Comparison of ENCODE assay signal across 14 cellular contexts in the genomic region with DNA sequence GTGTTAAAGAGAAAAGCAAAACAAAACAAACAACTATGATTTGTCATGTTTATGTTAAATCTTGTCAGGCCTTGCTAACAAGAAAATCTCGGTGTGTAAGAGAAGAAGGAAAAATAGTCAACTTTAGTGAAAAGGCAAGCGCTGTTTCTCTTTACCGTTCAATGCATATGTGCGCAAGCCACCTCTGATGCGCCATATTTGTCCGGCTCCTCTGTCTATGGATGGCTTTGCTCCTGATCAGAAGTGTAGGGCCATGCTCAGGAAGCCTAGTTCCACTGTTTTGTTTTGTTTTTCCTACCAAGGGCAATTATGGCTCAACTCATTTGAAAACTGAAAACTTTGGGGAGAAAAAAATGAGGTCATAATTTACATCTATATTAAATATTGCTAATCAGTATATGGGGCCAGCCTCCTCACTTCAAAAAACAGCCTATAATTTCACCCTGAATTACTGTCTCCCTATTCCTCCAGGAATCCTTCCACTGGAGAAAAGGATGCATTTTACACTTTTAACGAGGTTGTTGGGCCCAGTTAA. TPM values are rescaled to one million over a fixed set of nuclear protein-coding genes. Genes with fewer than 3 reads are reported as not detected.
A peak's percentile ranks its signal among the peaks of the same experiment; 100 is the strongest.
DNase-seq lines count a peak whose midpoint lies in the region; TF ChIP-seq lines count a peak whose summit lies in the region.
"Had no signal": no experiment of that assay in that cellular context is flagged by ENCODE, and none has a peak within 500 bp of the region (broad histone marks: within the 10 kb centered on the region; RNA-seq: fewer than 3 reads in every experiment).

No MANE protein-coding gene starts in this region.

- 70 to 71% methylated on average over 7 of the region's 7 CpGs for WGBS in thyroid gland, 2 donors

- CTCF ChIA-PET in activated naive CD4-positive, alpha-beta T cell treated with anti-CD3 and anti-CD28 coated beads for 36 hours (lab: Charles Lee), result no interaction called here

- peak overlapping the region; percentile 27 for H3K27ac Mint-ChIP-seq in activated naive CD4-positive, alpha-beta T cell treated with anti-CD3 and anti-CD28 coated beads for 36 hours
- peak overlapping the region; percentile 94 for H3K27ac Mint-ChIP-seq in dendritic cell treated with granulocyte-macrophage colony-stimulating factor and Interleukin-4, amounts not matched to agents 40 ng/mL and 50 ng/mL, for 4 days

- no peaks in the 10 kb centered on the region for H3K9me3 Mint-ChIP-seq in activated naive CD4-positive, alpha-beta T cell treated with anti-CD3 and anti-CD28 coated beads for 36 hours
- H3K9me3 Mint-ChIP-seq in dendritic cell treated with granulocyte-macrophage colony-stimulating factor and Interleukin-4, amounts not matched to agents 40 ng/mL and 50 ng/mL, for 4 days, result no peaks in the 10 kb centered on the region

- no peaks in the 10 kb centered on the region for H3K36me3 Mint-ChIP-seq in activated naive CD4-positive, alpha-beta T cell treated with anti-CD3 and anti-CD28 coated beads for 36 hours (ENCODE audit: low read depth)
- H3K36me3 Mint-ChIP-seq in dendritic cell treated with granulocyte-macrophage colony-stimulating factor and Interleukin-4, amounts not matched to agents 40 ng/mL and 50 ng/mL, for 4 days (ENCODE audit: low read depth), result peaks cover 100% of the 10 kb centered on the region

- no peak for DNase-seq in activated naive CD4-positive, alpha-beta T cell treated with anti-CD3 and anti-CD28 coated beads for 36 hours
- DNase-seq in activated naive CD4-positive, alpha-beta T cell (lab: John Stamatoyannopoulos, UW), result no peak
- DNase-seq in thyroid gland, result no peak
- DNase-seq in cerebellar nuclear complex (lab: John Stamatoyannopoulos, UW), result no peak
- DNase-seq in hepatic stellate cell (ENCODE audit: low spot score), result no peak
- DNase-seq in COLO668 (lab: John Stamatoyannopoulos, UW; ENCODE audit: unreplicated experiment), result no peak
- DNase-seq: BE2C, GM23248, left colon, NCI-H2171, T-helper 9 cell had no signal

- no peak overlapping the region for H3K4me3 ChIP-seq in mucosa of stomach (ENCODE audit: low read length)
- peak overlapping the region in 2 of 3 donors; percentile 66 to 76 for H3K4me3 ChIP-seq in thyroid gland (replicated peaks in 1 of 3)
- H3K4me3 ChIP-seq: GM12878, GM23248 had no signal

- intact Hi-C loops in activated naive CD4-positive, alpha-beta T cell treated with anti-CD3 and anti-CD28 coated beads for 36 hours (cut with micrococcal nuclease), result no loop called here
- intact Hi-C loops in dendritic cell treated with granulocyte-macrophage colony-stimulating factor and Interleukin-4, amounts not matched to agents 40 ng/mL and 50 ng/mL, for 4 days (cut with micrococcal nuclease), result loop anchor here (10.0 kb wide), 1 partner anchor 181 kb away; no protein-coding TSS in a partner anchor
- intact Hi-C loops in thyroid gland (cut with DNase I), result no loop called here

- H3K4me3 Mint-ChIP-seq in activated naive CD4-positive, alpha-beta T cell treated with anti-CD3 and anti-CD28 coated beads for 36 hours, result peak overlapping the region; percentile 30
- peak overlapping the region; percentile 93 for H3K4me3 Mint-ChIP-seq in dendritic cell treated with granulocyte-macrophage colony-stimulating factor and Interleukin-4, amounts not matched to agents 40 ng/mL and 50 ng/mL, for 4 days

- H3K27me3 ChIP-seq in mucosa of stomach (ENCODE audit: control insufficient read depth, insufficient read depth, low read length), result peaks cover 5% of the 10 kb centered on the region
- no peaks in the 10 kb centered on the region for H3K27me3 ChIP-seq in thyroid gland

- H3K27me3 Mint-ChIP-seq in activated naive CD4-positive, alpha-beta T cell treated with anti-CD3 and anti-CD28 coated beads for 36 hours (ENCODE audit: low read depth), result peaks cover 23% of the 10 kb centered on the region
- peaks cover 14% of the 10 kb centered on the region for H3K27me3 Mint-ChIP-seq in dendritic cell treated with granulocyte-macrophage colony-stimulating factor and Interleukin-4, amounts not matched to agents 40 ng/mL and 50 ng/mL, for 4 days

- H3K4me1 Mint-ChIP-seq in activated naive CD4-positive, alpha-beta T cell treated with anti-CD3 and anti-CD28 coated beads for 36 hours (ENCODE audit: low read depth), result peaks cover 14% of the 10 kb centered on the region
- peaks cover 48% of the 10 kb centered on the region for H3K4me1 Mint-ChIP-seq in dendritic cell treated with granulocyte-macrophage colony-stimulating factor and Interleukin-4, amounts not matched to agents 40 ng/mL and 50 ng/mL, for 4 days (ENCODE audit: low read depth)

- H3K36me3 ChIP-seq in mucosa of stomach (ENCODE audit: control insufficient read depth, insufficient read depth, low read length) (no peaks in the 10 kb centered on the region), thyroid gland (peaks cover 0 to 3% of the 10 kb centered on the region in 2 donors)
- H3K36me3 ChIP-seq: BE2C had no signal

- no peaks in the 10 kb centered on the region for H3K4me1 ChIP-seq in mucosa of stomach (ENCODE audit: control insufficient read depth, insufficient read depth, low read length)
- H3K4me1 ChIP-seq in thyroid gland, result peaks cover 26 to 27% of the 10 kb centered on the region in 2 donors
- H3K4me1 ChIP-seq: BE2C had no signal

- H3K27ac ChIP-seq in thyroid gland, result peak overlapping the region; percentile 92 to 98 (median 93)
- H3K27ac ChIP-seq: GM23248 had no signal

- TF ChIP-seq CTCF in thyroid gland (IDR thresholded peaks at IDR 0.05), result no peak

- H3K9me3 ChIP-seq in mucosa of stomach (ENCODE audit: control insufficient read depth, low read length) (no peaks in the 10 kb centered on the region), thyroid gland (no peaks in the 10 kb centered on the region)
- H3K9me3 ChIP-seq: BE2C had no signal

- TF ChIP-seq POLR2A in thyroid gland (IDR thresholded peaks at IDR 0.05), result no peak

- H3K9ac ChIP-seq in mucosa of stomach (ENCODE audit: low read length), result peak overlapping the region; percentile 13
- H3K9ac ChIP-seq: GM23248 had no signal

RNA-seq across cellular contexts. Expression of gene MAF, which starts 4.6 kb away (rescaled TPM):
- 1 to 10 TPM; 6.0 to 6.6 TPM for total RNA-seq in activated naive CD4-positive, alpha-beta T cell treated with anti-CD3 and anti-CD28 coated beads for 36 hours
- total RNA-seq in thyroid gland, result 100 to 1,000 TPM in 1 of 4 donors, 10 to 100 TPM in 3; 59.7 to 158 (median 67.1) TPM

Comparison
In these comparisons a context has a peak if more than half of its experiments do, and no peak if none do; other contexts are left out.
1. RNA of gene MAF, which starts 4.6 kb away (total RNA-seq): 59.7 to 158 TPM in thyroid gland; 6.0 to 6.6 TPM in activated naive CD4-positive, alpha-beta T cell treated with anti-CD3 and anti-CD28 coated beads for 36 hours; every median in the first group is over 4 times any median in the second.